19 cellular contexts compared by ENCODE assay signal in the genomic region with DNA sequence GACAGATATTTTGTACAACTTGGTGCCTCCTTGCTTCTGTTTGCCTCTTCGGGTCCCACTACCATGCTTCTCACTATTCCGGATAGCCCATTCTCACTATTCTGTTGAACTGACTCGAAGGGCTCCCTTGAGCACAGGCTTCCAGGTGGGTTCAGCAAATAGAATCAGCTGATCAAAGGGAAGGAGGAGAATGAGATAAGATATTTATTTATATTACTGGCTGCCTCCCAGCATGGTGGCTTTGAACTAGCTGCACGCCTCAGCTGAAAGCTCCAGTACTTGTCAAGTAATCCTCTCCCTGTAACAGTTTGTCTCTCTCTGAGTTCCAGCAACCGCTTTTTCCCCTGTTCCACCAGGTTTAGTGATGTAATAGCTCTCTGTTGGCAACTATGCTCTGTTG.
DNase-seq lines count a peak whose midpoint lies in the region; ATAC-seq and TF ChIP-seq lines count a peak whose summit lies in the region.
"Had no signal": no experiment of that assay in that cellular context is flagged by ENCODE, and none has a peak within 500 bp of the region (broad histone marks: within the 10 kb centered on the region; RNA-seq: fewer than 3 reads in every experiment).

No MANE protein-coding gene starts in this region.

- no peak overlapping the region for H3K27ac Mint-ChIP-seq in activated CD8-positive, alpha-beta T cell treated with anti-CD3 and anti-CD28 coated beads, Interleukin-2, amount 10 ng/mL, durations not matched to agents 7 days and 5 days
- H3K27ac Mint-ChIP-seq: CD8-positive, alpha-beta memory T cell; IgD-negative memory B cell had no signal

- H3K27me3 Mint-ChIP-seq in activated CD8-positive, alpha-beta T cell treated with anti-CD3 and anti-CD28 coated beads, Interleukin-2, amount 10 ng/mL, durations not matched to agents 7 days and 5 days (ENCODE audit: low read depth) = peaks cover 4% of the 10 kb centered on the region

- H3K9me3 Mint-ChIP-seq in activated CD8-positive, alpha-beta T cell treated with anti-CD3 and anti-CD28 coated beads, Interleukin-2, amount 10 ng/mL, durations not matched to agents 7 days and 5 days (ENCODE audit: insufficient read depth) = no peaks in the 10 kb centered on the region
- H3K9me3 Mint-ChIP-seq: IgD-negative memory B cell had no signal

- no peak overlapping the region for H3K9ac ChIP-seq in neural cell (ENCODE audit: low read length)
- H3K9ac ChIP-seq: SK-N-SH had no signal

- peaks cover 6% of the 10 kb centered on the region for H3F3A ChIP-seq in neural cell (ENCODE audit: insufficient read depth, low read length, poor library complexity, severe bottlenecking)

- no peaks in the 10 kb centered on the region for H4K20me1 ChIP-seq in neural cell (ENCODE audit: insufficient read depth)

- no peak overlapping the region for H3K4me3 Mint-ChIP-seq in activated CD8-positive, alpha-beta T cell treated with anti-CD3 and anti-CD28 coated beads, Interleukin-2, amount 10 ng/mL, durations not matched to agents 7 days and 5 days
- H3K4me3 Mint-ChIP-seq: CD8-positive, alpha-beta memory T cell; IgD-negative memory B cell had no signal

- WGBS in right lobe of liver (ENCODE audit: insufficient coverage, low coverage, low lambda C conversion rate, missing lambda C conversion rate) = 34% methylated on average over 5 of the region's 5 CpGs

- no peak for ATAC-seq in activated CD8-positive, alpha-beta T cell treated with anti-CD3 and anti-CD28 coated beads, Interleukin-2, amount 10 ng/mL, durations not matched to agents 7 days and 5 days
- no peak for ATAC-seq in HG03342 (IDR thresholded peaks at IDR 0.05; ENCODE audit: unreplicated experiment)
- no peak for ATAC-seq in right lobe of liver
- ATAC-seq: Panc1 had no signal

- H3K9me3 ChIP-seq in neural cell (ENCODE audit: low read length) (no peaks in the 10 kb centered on the region), right lobe of liver (no peaks in the 10 kb centered on the region)
- H3K9me3 ChIP-seq: SK-N-SH had no signal

- CTCF ChIA-PET in activated CD8-positive, alpha-beta T cell treated with anti-CD3 and anti-CD28 coated beads, Interleukin-2, amount 10 ng/mL, durations not matched to agents 7 days and 5 days (lab: Charles Lee) = no interaction called here

- DNase-seq in NCI-H1092 treated with DMSO at 0.1 percent for 48 hours (lab: John Stamatoyannopoulos, UW) = peak; percentile 28
- DNase-seq in NCI-H1092 (lab: John Stamatoyannopoulos, UW) = no peak
- peak; percentile 90 for DNase-seq in NCI-H146 (lab: John Stamatoyannopoulos, UW)
- DNase-seq in NCI-H345 (lab: John Stamatoyannopoulos, UW) = peak; percentile 90
- DNase-seq in activated CD8-positive, alpha-beta T cell treated with anti-CD3 and anti-CD28 coated beads, Interleukin-2, amount 10 ng/mL, durations not matched to agents 7 days and 5 days = no peak
- no peak for DNase-seq in right lobe of liver
- DNase-seq: CD8-positive, alpha-beta memory T cell; NCI-H1436; NCI-H2081 treated with DMSO at 0.1 percent for 48 hours; NCI-H526; NK-92 treated with Interleukin-12 subunit alpha and Interleukin-12 subunit beta, amount 100 ng/mL, for 24 hours; SIG-M5; SK-N-SH; T-helper 2 cell had no signal

- H3K36me3 Mint-ChIP-seq in activated CD8-positive, alpha-beta T cell treated with anti-CD3 and anti-CD28 coated beads, Interleukin-2, amount 10 ng/mL, durations not matched to agents 7 days and 5 days (ENCODE audit: low read depth) = no peaks in the 10 kb centered on the region
- H3K36me3 Mint-ChIP-seq: IgD-negative memory B cell had no signal

- no peak overlapping the region for H2AFZ ChIP-seq in neural cell (ENCODE audit: low read depth, low read length)

- intact Hi-C loops in right lobe of liver (cut with DNase I) = no loop called here

- TF ChIP-seq CTCF in neural cell (IDR thresholded peaks at IDR 0.05; ENCODE audit: poor library complexity, severe bottlenecking) (no peak), right lobe of liver (IDR thresholded peaks at IDR 0.05) (no peak)

- H3K27me3 ChIP-seq in neural cell (ENCODE audit: insufficient read depth, low read depth, low read length) (no peaks in the 10 kb centered on the region), right lobe of liver (no peaks in the 10 kb centered on the region)

- no peak for TF ChIP-seq POLR2A in right lobe of liver (IDR thresholded peaks at IDR 0.05)

- no peaks in the 10 kb centered on the region for H3K79me2 ChIP-seq in neural cell (replicated peaks; ENCODE audit: insufficient read depth, low read length)

- peak overlapping the region; percentile 36 for H3K27ac ChIP-seq in neural cell (ENCODE audit: low read length)
- no peak overlapping the region for H3K27ac ChIP-seq in right lobe of liver
- H3K27ac ChIP-seq: 22Rv1 had no signal

- H3K4me1 Mint-ChIP-seq in activated CD8-positive, alpha-beta T cell treated with anti-CD3 and anti-CD28 coated beads, Interleukin-2, amount 10 ng/mL, durations not matched to agents 7 days and 5 days (ENCODE audit: low read depth) = no peaks in the 10 kb centered on the region
- H3K4me1 Mint-ChIP-seq: CD8-positive, alpha-beta memory T cell; IgD-negative memory B cell had no signal

- no peaks in the 10 kb centered on the region for H3K4me1 ChIP-seq in right lobe of liver

- H3K9me2 ChIP-seq in neural cell (ENCODE audit: insufficient read depth, low read length) = no peaks in the 10 kb centered on the region
- H3K9me2 ChIP-seq: SK-N-SH had no signal

- H3K4me3 ChIP-seq in neural cell (ENCODE audit: low read length) (no peak overlapping the region), right lobe of liver (no peak overlapping the region)

- H3K4me2 ChIP-seq in neural cell (ENCODE audit: low read length) = no peak overlapping the region
- H3K4me2 ChIP-seq: SK-N-SH had no signal

- H3K36me3 ChIP-seq in neural cell (ENCODE audit: insufficient read depth, low read length) (no peaks in the 10 kb centered on the region), right lobe of liver (no peaks in the 10 kb centered on the region)

- POLR2A ChIA-PET in activated CD8-positive, alpha-beta T cell treated with anti-CD3 and anti-CD28 coated beads, Interleukin-2, amount 10 ng/mL, durations not matched to agents 7 days and 5 days (lab: Charles Lee) = no interaction called here

- no peak for TF ChIP-seq EP300 in neural cell (conservative IDR thresholded peaks at IDR 0.05; ENCODE audit: poor library complexity, severe bottlenecking)

- no peak for TF ChIP-seq RAD21 in neural cell (conservative IDR thresholded peaks at IDR 0.05)

TF ChIP-seq in neural cell, 6 proteins besides CTCF, POLR2A, EP300 and RAD21:
- TF ChIP-seq TAF1 (IDR thresholded peaks at IDR 0.05; ENCODE audit: low read depth) (no peak), POLR2AphosphoS5 (IDR thresholded peaks at IDR 0.05) (peak; percentile 45)

Comparison
In these comparisons a context has a peak if more than half of its experiments do, and no peak if none do; other contexts are left out.
1. DNase-seq: peak in NCI-H1092 treated with DMSO at 0.1 percent for 48 hours (single experiment), NCI-H146 (single experiment) and NCI-H345 (single experiment); none in NCI-H1092 (single experiment), activated CD8-positive, alpha-beta T cell treated with anti-CD3 and anti-CD28 coated beads, Interleukin-2, amount 10 ng/mL, durations not matched to agents 7 days and 5 days (single experiment) and right lobe of liver (0 of 3).